ENCODE assay signal across 8 cellular contexts in genomic region chr17:78421534-78422266, GRCh38. TPM values are rescaled to one million over a fixed set of nuclear protein-coding genes. Genes with fewer than 3 reads are reported as not detected.
DNase-seq lines count a peak whose midpoint lies in the region; ATAC-seq and TF ChIP-seq lines count a peak whose summit lies in the region.

No MANE protein-coding gene starts in this region.

- WGBS in heart left ventricle, 4 donors, result 70 to 77% (median 73%) methylated on average over 24 of the region's 24 CpGs
- WGBS in psoas muscle, 3 donors, result 72 to 78% (median 77%) methylated on average over 24 of the region's 24 CpGs

- peak; percentile 98 for TF ChIP-seq CTCF in LNCAP (IDR thresholded peaks at IDR 0.05)
- peak; percentile 97 to 100 (median 99) for TF ChIP-seq CTCF in heart left ventricle (IDR thresholded peaks at IDR 0.05)
- TF ChIP-seq CTCF in psoas muscle (IDR thresholded peaks at IDR 0.05), result peak; percentile 100
- peak; percentile 96 to 100 (median 98) for TF ChIP-seq CTCF in uterus (IDR thresholded peaks at IDR 0.05)

- H3K27me3 ChIP-seq in heart left ventricle, result no peaks in the 10 kb centered on the region
- no peaks in the 10 kb centered on the region for H3K27me3 ChIP-seq in psoas muscle (ENCODE audit: insufficient read depth in 3 of 3, low read length in 2 of 3)
- no peaks in the 10 kb centered on the region for H3K27me3 ChIP-seq in uterus

- intact Hi-C loops in heart left ventricle (cut with DNase I) (loop anchor here (1.0 to 10.0 kb wide), 17 partner anchors 39 to 309 kb away; partner anchors contain the start of gene SOCS3 (in 9 of the 10)), psoas muscle (cut with DNase I) (loop anchor here (1.0 to 10.0 kb wide), 6 partner anchors 61 to 307 kb away; partner anchors contain the start of gene SOCS3 (in 2 of the 2)), uterus (cut with DNase I; ENCODE audit: low total_unique reads) (loop anchor here (5.0 to 10.0 kb wide), 3 partner anchors 59 to 167 kb away; partner anchors contain the start of gene SOCS3)

- H3K27ac ChIP-seq in heart left ventricle, result peak overlapping the region in 3 of 12 donors; percentile 27 to 98 (median 33)
- peak overlapping the region; percentile 7 for H3K27ac ChIP-seq in psoas muscle
- no peak overlapping the region for H3K27ac ChIP-seq in uterus

- H3K27me3 Mint-ChIP-seq in T-cell, result no peaks in the 10 kb centered on the region

- CTCF ChIA-PET in T-cell (lab: Charles Lee), result interaction anchor here (0.5 to 1.7 kb wide), 11 partner anchors 47 to 430 kb away, joined by 3 to 7 read pairs (median 4); partner anchors contain the start of gene TK1 (in 1 of the 2)

- H3K4me3 Mint-ChIP-seq in T-cell, result no peak overlapping the region

- H3K4me3 ChIP-seq in heart left ventricle (no peak overlapping the region), psoas muscle (no peak overlapping the region), uterus (no peak overlapping the region)

- H3K36me3 ChIP-seq in heart left ventricle (peaks cover 0 to 76% (median 49%) of the 10 kb centered on the region in 9 donors), psoas muscle (ENCODE audit: insufficient read depth in 1 of 2, low read depth in 1 of 2) (peaks cover 0 to 67% of the 10 kb centered on the region in 2 donors), uterus (no peaks in the 10 kb centered on the region)

- DNase-seq in ELF-1 (ENCODE audit: low read depth, low spot score) (peak; percentile 95), T-cell (peak; percentile 31 to 75 (median 64)), heart left ventricle (peak; percentile 66 to 86 (median 77)), psoas muscle (peak; percentile 75 to 85), uterus (peak; percentile 68 to 79)
- DNase-seq in activated naive CD8-positive, alpha-beta T cell treated with anti-CD3 and anti-CD28 coated beads, Interleukin-2, amount 50 U/mL, for 16 hours (ENCODE audit: low read depth, low spot score), result peak; percentile 41

- H3K4me1 ChIP-seq in heart left ventricle (peaks cover 0 to 57% (median 35%) of the 10 kb centered on the region in 12 donors), psoas muscle (peaks cover 16% of the 10 kb centered on the region), uterus (no peaks in the 10 kb centered on the region)

- H3K4me1 Mint-ChIP-seq in T-cell, result peaks cover 16 to 21% (median 17%) of the 10 kb centered on the region in 3 donors

- H3K27ac Mint-ChIP-seq in T-cell, result peak overlapping the region in 1 of 2 donors; percentile 27

- H3K36me3 Mint-ChIP-seq in T-cell, result peaks cover 36% of the 10 kb centered on the region

- no peak for TF ChIP-seq POLR2A in heart left ventricle (IDR thresholded peaks at IDR 0.05)
- TF ChIP-seq POLR2A in uterus (IDR thresholded peaks at IDR 0.05), result no peak

- POLR2A ChIA-PET in T-cell (lab: Charles Lee), result interaction anchor here in 1 of 2 donors (0.5 kb wide), 1 partner anchor 71 kb away, joined by 3 read pairs; no protein-coding TSS in a partner anchor

- no peaks in the 10 kb centered on the region for H3K9me3 Mint-ChIP-seq in T-cell

- H3K9me3 ChIP-seq in heart left ventricle (no peaks in the 10 kb centered on the region), psoas muscle (no peaks in the 10 kb centered on the region), uterus (no peaks in the 10 kb centered on the region)

- ATAC-seq in T-cell (replicated peaks in 1 of 4), result peak; percentile 73 to 87 (median 86)
- peak; percentile 58 to 77 (median 72) for ATAC-seq in heart left ventricle
- ATAC-seq in psoas muscle, result peak; percentile 79 to 90 (median 86)
- no peak for ATAC-seq in HG03095 (IDR thresholded peaks at IDR 0.05; ENCODE audit: unreplicated experiment)

RNA-seq across cellular contexts. Expression of gene PGS1, which starts 43.3 kb away (rescaled TPM):
- total RNA-seq in T-cell (10 to 100 TPM; 60.5 to 87.2 (median 78.9) TPM), heart left ventricle (10 to 100 TPM; 14.2 to 32.8 (median 17.3) TPM), psoas muscle (10 to 100 TPM; 15.0 to 24.2 (median 20.3) TPM), uterus (10 to 100 TPM; 12.9 to 75.4 (median 63.1) TPM)
- polyA plus RNA-seq in heart left ventricle (10 to 100 TPM; 11.9 to 24.6 TPM), psoas muscle (10 to 100 TPM; 10.2 to 16.3 (median 15.5) TPM)

Comparison
In these comparisons a context has a peak if more than half of its experiments do, and no peak if none do; other contexts are left out.
1. DNase-seq: peak in every context shown above with its lines; median percentile 95 in ELF-1; 80 in psoas muscle; 77 in heart left ventricle; 74 in uterus; 64 in T-cell; 41 in activated naive CD8-positive, alpha-beta T cell treated with anti-CD3 and anti-CD28 coated beads, Interleukin-2, amount 50 U/mL, for 16 hours.